ENCODE assay signal across 8 cellular contexts in the genomic region with DNA sequence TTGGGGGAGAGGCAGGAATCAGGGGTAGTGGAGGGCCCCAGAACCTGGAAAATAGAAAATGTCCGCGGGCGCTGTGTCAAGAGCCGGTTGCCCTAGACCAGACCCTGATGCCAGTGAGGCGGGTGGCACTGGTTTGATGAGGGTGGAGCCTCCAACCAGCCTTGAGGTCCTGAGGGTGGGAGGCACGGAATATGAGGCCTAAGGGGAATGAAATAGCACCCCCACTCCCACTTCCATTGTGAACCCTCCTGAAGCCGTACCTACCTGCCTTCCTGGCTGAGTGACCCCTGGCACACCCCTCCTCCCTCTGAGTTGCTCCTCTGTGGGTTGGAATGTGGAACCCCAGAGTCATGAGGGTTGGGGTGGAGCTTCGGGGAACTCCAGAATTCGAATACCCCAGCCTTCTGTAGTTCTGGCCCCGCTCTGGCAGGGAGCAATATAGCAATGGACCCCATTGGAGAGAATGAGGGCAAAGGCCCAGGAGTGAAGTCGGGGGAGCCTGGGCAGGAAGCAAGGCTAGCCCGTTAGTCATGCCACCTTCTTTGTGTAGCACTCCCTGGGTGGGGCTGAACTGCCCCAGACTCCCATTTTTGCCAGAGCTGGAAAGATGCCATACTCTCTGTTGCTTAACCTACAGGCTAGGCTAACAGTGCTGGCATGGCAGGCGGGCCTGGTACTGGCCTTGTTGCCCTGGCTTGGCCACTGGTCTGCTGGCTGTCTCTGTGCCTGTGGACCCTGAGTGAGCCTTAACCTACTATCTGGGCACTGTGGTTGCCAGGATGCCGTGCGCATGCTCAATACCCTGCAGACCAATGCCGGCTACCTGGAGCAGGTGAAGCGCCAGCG. TPM values are rescaled to one million over a fixed set of nuclear protein-coding genes. Genes with fewer than 3 reads are reported as not detected.
DNase-seq lines count a peak whose midpoint lies in the region; ATAC-seq and TF ChIP-seq lines count a peak whose summit lies in the region.

No MANE protein-coding gene starts in this region.

- H3K27ac ChIP-seq in CD4-positive, alpha-beta T cell (ENCODE audit: low read depth, low read length): peak overlapping the region; percentile 79
- H3K27ac ChIP-seq in HL-60 (replicated peaks) (peak overlapping the region; percentile 82), parathyroid adenoma (peak overlapping the region; percentile 83)

- no peaks in the 10 kb centered on the region for H3K36me3 ChIP-seq in parathyroid adenoma (ENCODE audit: control insufficient read depth, insufficient read depth, low read length)

- CTCF ChIA-PET in CD4-positive, alpha-beta T cell (lab: Charles Lee): interaction anchor here (1.2 to 1.3 kb wide), 2 partner anchors 66 to 69 kb away, joined by 3 read pairs; partner anchors contain the start of gene TOR2A
- CTCF ChIA-PET in activated CD8-positive, alpha-beta T cell treated with anti-CD3 and anti-CD28 coated beads for 36 hours (lab: Charles Lee): interaction anchor here (1.2 to 2.4 kb wide), 3 partner anchors 18 to 113 kb away, joined by 4 to 13 read pairs (median 4); partner anchors contain the start of genes CDK9 and ST6GALNAC4

- peaks cover 25% of the 10 kb centered on the region for H3K36me3 Mint-ChIP-seq in CD4-positive, alpha-beta T cell (ENCODE audit: low read depth)
- H3K36me3 Mint-ChIP-seq in activated CD8-positive, alpha-beta T cell treated with anti-CD3 and anti-CD28 coated beads for 36 hours (ENCODE audit: low read depth): peaks cover 27% of the 10 kb centered on the region

- peak overlapping the region; percentile 79 for H2AFZ ChIP-seq in parathyroid adenoma

- H3K27me3 Mint-ChIP-seq in CD4-positive, alpha-beta T cell: no peaks in the 10 kb centered on the region
- no peaks in the 10 kb centered on the region for H3K27me3 Mint-ChIP-seq in activated CD8-positive, alpha-beta T cell treated with anti-CD3 and anti-CD28 coated beads for 36 hours

- peaks cover 3% of the 10 kb centered on the region for H3K4me1 ChIP-seq in parathyroid adenoma

- H3K9me3 Mint-ChIP-seq in CD4-positive, alpha-beta T cell: no peaks in the 10 kb centered on the region
- H3K9me3 Mint-ChIP-seq in activated CD8-positive, alpha-beta T cell treated with anti-CD3 and anti-CD28 coated beads for 36 hours: no peaks in the 10 kb centered on the region

- H3K27me3 ChIP-seq in CD4-positive, alpha-beta T cell (ENCODE audit: control insufficient read depth, insufficient read depth, low read length): no peaks in the 10 kb centered on the region
- H3K27me3 ChIP-seq in HL-60 (ENCODE audit: insufficient read depth, poor library complexity, severe bottlenecking) (no peaks in the 10 kb centered on the region), parathyroid adenoma (ENCODE audit: control insufficient read depth, insufficient read depth, low read length) (no peaks in the 10 kb centered on the region)

- H3K4me3 ChIP-seq in HL-60 (replicated peaks; ENCODE audit: insufficient read depth, low read length): peak overlapping the region; percentile 92
- peak overlapping the region; percentile 74 for H3K4me3 ChIP-seq in fibroblast of the aortic adventitia (ENCODE audit: low read depth, low read length)
- peak overlapping the region; percentile 74 for H3K4me3 ChIP-seq in parathyroid adenoma (ENCODE audit: low read depth, low read length)

- intact Hi-C loops in CD4-positive, alpha-beta T cell (cut with DNase I, micrococcal nuclease): loop anchor here (2.0 to 5.0 kb wide), 4 partner anchors 17 to 389 kb away; partner anchors contain the start of genes CDK9 (in 1 of the 2) and CIZ1 (in 1 of the 2)
- intact Hi-C loops in activated CD8-positive, alpha-beta T cell treated with anti-CD3 and anti-CD28 coated beads for 36 hours (cut with micrococcal nuclease): loop anchor here (5.0 kb wide), 1 partner anchor 64 kb away; no protein-coding TSS in a partner anchor

- peak overlapping the region; percentile 76 for H3K4me2 ChIP-seq in parathyroid adenoma (ENCODE audit: low read length)

- no peak for TF ChIP-seq CTCF in CD4-positive, alpha-beta T cell (IDR thresholded peaks at IDR 0.05)
- TF ChIP-seq CTCF in HL-60 (IDR thresholded peaks at IDR 0.05; ENCODE audit: insufficient read depth, low read length): no peak
- no peak for TF ChIP-seq CTCF in activated CD8-positive, alpha-beta T cell treated with anti-CD3 and anti-CD28 coated beads for 36 hours (IDR thresholded peaks at IDR 0.05)
- TF ChIP-seq CTCF in fibroblast of the aortic adventitia (IDR thresholded peaks at IDR 0.05; ENCODE audit: insufficient read depth, low read length): no peak
- no peak for TF ChIP-seq CTCF in parathyroid adenoma (IDR thresholded peaks at IDR 0.05)

- H3K9ac ChIP-seq in parathyroid adenoma: peak overlapping the region; percentile 53

- peak overlapping the region; percentile 91 for H3K4me3 Mint-ChIP-seq in CD4-positive, alpha-beta T cell
- H3K4me3 Mint-ChIP-seq in activated CD8-positive, alpha-beta T cell treated with anti-CD3 and anti-CD28 coated beads for 36 hours: peak overlapping the region; percentile 99

- no peak for DNase-seq in CD4-positive, alpha-beta T cell
- DNase-seq in HL-60 (ENCODE audit: low read depth in 1 of 2, low spot score in 1 of 2) (no peak), fibroblast of the aortic adventitia (ENCODE audit: low read depth) (peak; percentile 70), T-helper 9 cell (no peak)
- DNase-seq in activated CD8-positive, alpha-beta T cell treated with anti-CD3 and anti-CD28 coated beads for 36 hours: peak; percentile 41
- DNase-seq in effector CD4-positive, alpha-beta T cell: no peak

- peak overlapping the region; percentile 80 for H3K27ac Mint-ChIP-seq in CD4-positive, alpha-beta T cell
- H3K27ac Mint-ChIP-seq in activated CD8-positive, alpha-beta T cell treated with anti-CD3 and anti-CD28 coated beads for 36 hours: peak overlapping the region; percentile 97

- peaks cover 19% of the 10 kb centered on the region for H3K4me1 Mint-ChIP-seq in CD4-positive, alpha-beta T cell (ENCODE audit: low read depth)
- H3K4me1 Mint-ChIP-seq in activated CD8-positive, alpha-beta T cell treated with anti-CD3 and anti-CD28 coated beads for 36 hours (ENCODE audit: low read depth): peaks cover 25% of the 10 kb centered on the region

- H3K79me2 ChIP-seq in parathyroid adenoma: peaks cover 5% of the 10 kb centered on the region

- ATAC-seq in CD4-positive, alpha-beta T cell (ENCODE audit: poor library complexity): no peak
- no peak for ATAC-seq in activated CD8-positive, alpha-beta T cell treated with anti-CD3 and anti-CD28 coated beads for 36 hours
- ATAC-seq in HG02981 (IDR thresholded peaks at IDR 0.05; ENCODE audit: unreplicated experiment): no peak

- POLR2A ChIA-PET in CD4-positive, alpha-beta T cell (lab: Charles Lee): interaction anchor here (0.6 to 1.5 kb wide), 4 partner anchors 18 to 118 kb away, joined by 3 to 8 read pairs (median 3); partner anchors contain the start of gene CDK9
- POLR2A ChIA-PET in activated CD8-positive, alpha-beta T cell treated with anti-CD3 and anti-CD28 coated beads for 36 hours (lab: Charles Lee): interaction anchor here (0.6 to 2.6 kb wide), 15 partner anchors 10 to 356 kb away, joined by 3 to 11 read pairs (median 4); partner anchors contain the start of genes CDK9, PTRH1, SH2D3C and TTC16

- H3K9me3 ChIP-seq in CD4-positive, alpha-beta T cell (ENCODE audit: control insufficient read depth, low read length): no peaks in the 10 kb centered on the region
- no peaks in the 10 kb centered on the region for H3K9me3 ChIP-seq in parathyroid adenoma (ENCODE audit: control insufficient read depth, low read length)

RNA-seq across cellular contexts. Expression of gene FPGS, which starts 1.0 kb away (rescaled TPM):
- total RNA-seq in CD4-positive, alpha-beta T cell: 10 to 100 TPM; 58.0 to 66.6 TPM
- 10 to 100 TPM; 79.8 to 80.4 TPM for total RNA-seq in activated CD8-positive, alpha-beta T cell treated with anti-CD3 and anti-CD28 coated beads for 36 hours
- 33.9 and 61.5 TPM in 2 replicates for total RNA-seq in fibroblast of the aortic adventitia (ENCODE audit: low replicate concordance)

RNA-seq across cellular contexts. Expression of gene CDK9, which starts 17.9 kb away (rescaled TPM):
- total RNA-seq in CD4-positive, alpha-beta T cell: 100 to 1,000 TPM; 117 to 121 TPM
- 10 to 100 TPM; 86.2 to 91.6 TPM for total RNA-seq in activated CD8-positive, alpha-beta T cell treated with anti-CD3 and anti-CD28 coated beads for 36 hours
- 25.4 and 51.5 TPM in 2 replicates for total RNA-seq in fibroblast of the aortic adventitia (ENCODE audit: low replicate concordance)

RNA-seq across cellular contexts. Expression of gene SH2D3C, which starts 25.3 kb away (rescaled TPM):
- total RNA-seq in CD4-positive, alpha-beta T cell: 10 to 100 TPM; 10.9 to 11.8 TPM
- total RNA-seq in activated CD8-positive, alpha-beta T cell treated with anti-CD3 and anti-CD28 coated beads for 36 hours: 10 to 100 TPM; 29.9 to 30.3 TPM
- total RNA-seq in fibroblast of the aortic adventitia (ENCODE audit: low replicate concordance): 0.18 and 6.0 TPM in 2 replicates

RNA-seq across cellular contexts. Expression of gene ENG, which starts 50.7 kb away (rescaled TPM):
- total RNA-seq in CD4-positive, alpha-beta T cell: 1 to 10 TPM; 2.5 to 2.6 TPM
- total RNA-seq in activated CD8-positive, alpha-beta T cell treated with anti-CD3 and anti-CD28 coated beads for 36 hours: 10 to 100 TPM; 14.2 to 15.0 TPM
- 15.8 and 62.0 TPM in 2 replicates for total RNA-seq in fibroblast of the aortic adventitia (ENCODE audit: low replicate concordance)

Comparison
In these comparisons a context has a peak if more than half of its experiments do, and no peak if none do; other contexts are left out.
1. DNase-seq: peak in activated CD8-positive, alpha-beta T cell treated with anti-CD3 and anti-CD28 coated beads for 36 hours (single experiment) and fibroblast of the aortic adventitia (single experiment); none in CD4-positive, alpha-beta T cell (0 of 10), HL-60 (0 of 2), effector CD4-positive, alpha-beta T cell (single experiment) and T-helper 9 cell (single experiment).
2. Peak in every context shown above with its lines, with median percentiles within 50 percentile points of each other: H3K27ac ChIP-seq and H3K4me3 ChIP-seq.